Comparison of ENCODE assay signal across 1 cellular context in the genomic region with DNA sequence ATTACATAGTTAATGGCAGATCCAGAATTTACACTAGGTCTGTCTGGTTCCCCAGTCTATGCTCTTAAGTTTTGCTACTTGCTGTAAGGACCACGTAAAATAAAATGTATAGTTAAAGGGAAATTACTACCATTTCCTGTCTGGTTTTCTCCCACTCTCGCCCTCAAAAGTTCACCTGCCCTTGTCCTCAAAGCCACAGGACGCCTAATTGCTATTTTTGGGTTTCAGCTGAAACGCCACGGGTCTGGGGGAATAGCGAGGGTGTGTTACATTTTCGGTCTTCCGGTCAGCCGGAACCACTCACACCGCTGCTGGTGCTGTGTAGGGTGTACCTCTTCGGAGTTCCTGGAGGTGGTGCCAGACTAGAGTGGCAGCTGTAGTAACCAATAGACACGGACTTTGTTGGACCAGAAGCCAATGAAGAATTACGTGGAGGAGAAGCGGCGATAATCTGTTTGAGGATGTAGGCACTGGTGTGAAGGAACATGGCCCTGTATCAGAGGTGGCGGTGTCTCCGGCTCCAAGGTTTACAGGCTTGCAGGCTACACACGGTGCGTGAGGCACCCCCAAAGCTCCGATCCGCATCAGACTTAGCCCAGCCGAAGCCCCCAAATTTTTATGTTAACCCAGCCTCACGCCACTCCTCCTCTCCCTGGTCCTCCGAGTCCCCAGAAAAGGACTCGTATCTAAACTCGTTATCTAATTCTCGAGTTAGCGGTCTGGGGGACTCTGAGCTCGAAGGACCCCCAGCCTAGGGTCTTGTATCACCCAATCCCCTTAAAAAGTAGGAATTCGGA.
TF ChIP-seq lines count a peak whose summit lies in the region.

A gene with protein sequence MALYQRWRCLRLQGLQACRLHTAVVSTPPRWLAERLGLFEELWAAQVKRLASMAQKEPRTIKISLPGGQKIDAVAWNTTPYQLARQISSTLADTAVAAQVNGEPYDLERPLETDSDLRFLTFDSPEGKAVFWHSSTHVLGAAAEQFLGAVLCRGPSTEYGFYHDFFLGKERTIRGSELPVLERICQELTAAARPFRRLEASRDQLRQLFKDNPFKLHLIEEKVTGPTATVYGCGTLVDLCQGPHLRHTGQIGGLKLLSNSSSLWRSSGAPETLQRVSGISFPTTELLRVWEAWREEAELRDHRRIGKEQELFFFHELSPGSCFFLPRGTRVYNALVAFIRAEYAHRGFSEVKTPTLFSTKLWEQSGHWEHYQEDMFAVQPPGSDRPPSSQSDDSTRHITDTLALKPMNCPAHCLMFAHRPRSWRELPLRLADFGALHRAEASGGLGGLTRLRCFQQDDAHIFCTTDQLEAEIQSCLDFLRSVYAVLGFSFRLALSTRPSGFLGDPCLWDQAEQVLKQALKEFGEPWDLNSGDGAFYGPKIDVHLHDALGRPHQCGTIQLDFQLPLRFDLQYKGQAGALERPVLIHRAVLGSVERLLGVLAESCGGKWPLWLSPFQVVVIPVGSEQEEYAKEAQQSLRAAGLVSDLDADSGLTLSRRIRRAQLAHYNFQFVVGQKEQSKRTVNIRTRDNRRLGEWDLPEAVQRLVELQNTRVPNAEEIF (plus strand): TSS at position 454 of the 797 bp plus-strand sequence. CDS start 32 bp downstream, at position 486.

TF ChIP-seq in HepG2, 621 proteins besides CTCF, POLR2A, EP300 and RAD21 (continued from another document and continues in another):
- TF ChIP-seq ZNF776 (CRISPR knock-in tag; IDR thresholded peaks at IDR 0.05) (no peak; the same call in 1 of the 2 replicates), BCL6 (CRISPR knock-in tag; IDR thresholded peaks at IDR 0.05) (peak; percentile 65; the same call in 1 of the 2 replicates), ZSCAN22 (CRISPR knock-in tag; IDR thresholded peaks at IDR 0.05) (no peak), ZNF282 (IDR thresholded peaks at IDR 0.05; ENCODE audit: partially characterized antibody) (no peak), PTBP1 (IDR thresholded peaks at IDR 0.05; ENCODE audit: low read depth, low read length, poor library complexity, severe bottlenecking) (no peak), SNAI1 (CRISPR knock-in tag; IDR thresholded peaks at IDR 0.05; ENCODE audit: borderline replicate concordance) (no peak), ZNF772 (CRISPR knock-in tag; IDR thresholded peaks at IDR 0.05) (peak; percentile 77), ZBTB4 (CRISPR knock-in tag; IDR thresholded peaks at IDR 0.05; ENCODE audit: borderline replicate concordance) (peak; percentile 13; the same call in 1 of the 2 replicates), ZNF33B (CRISPR knock-in tag; IDR thresholded peaks at IDR 0.05) (no peak; the same call in 1 of the 2 replicates), THAP11 (CRISPR knock-in tag; IDR thresholded peaks at IDR 0.05) (peak; percentile 93), ZBTB7A (CRISPR knock-in tag; IDR thresholded peaks at IDR 0.05) (no peak), HNF1A (IDR thresholded peaks at IDR 0.05; ENCODE audit: low read depth) (peak; percentile 71; the same call in 1 of the 2 replicates), HNF1A (CRISPR knock-in tag; IDR thresholded peaks at IDR 0.05; ENCODE audit: borderline replicate concordance) (peak; percentile 41; the same call in 1 of the 2 replicates), ZNF589 (CRISPR knock-in tag; conservative IDR thresholded peaks at IDR 0.05) (peak; percentile 77; the same call in 1 of the 2 replicates), HNRNPLL (IDR thresholded peaks at IDR 0.05; ENCODE audit: low read depth, low read length, poor library complexity, severe bottlenecking) (no peak), ETV6 (CRISPR knock-in tag; conservative IDR thresholded peaks at IDR 0.05) (0 out of 2 replicates have a peak, but pooled peaks have one; percentile 39), PAF1 (CRISPR knock-in tag; IDR thresholded peaks at IDR 0.05) (no peak), KDM6A (CRISPR knock-in tag; IDR thresholded peaks at IDR 0.05; ENCODE audit: low read depth) (no peak), ZNF713 (CRISPR knock-in tag; IDR thresholded peaks at IDR 0.05) (no peak), MXI1 (IDR thresholded peaks at IDR 0.05; ENCODE audit: borderline replicate concordance, low read depth, low read length) (peak; percentile 82; the same call in 1 of the 3 replicates), DMAP1 (CRISPR knock-in tag; IDR thresholded peaks at IDR 0.05) (peak; percentile 34; the same call in 1 of the 2 replicates), NFE2 (CRISPR knock-in tag; IDR thresholded peaks at IDR 0.05) (no peak), CAMTA2 (CRISPR knock-in tag; IDR thresholded peaks at IDR 0.05; ENCODE audit: borderline replicate concordance) (no peak), ZNF572 (CRISPR knock-in tag; IDR thresholded peaks at IDR 0.05) (no peak), NFIC (IDR thresholded peaks at IDR 0.05; ENCODE audit: low read length) (peak; percentile 59; the same call in 1 of the 2 replicates), UBTF (CRISPR knock-in tag; IDR thresholded peaks at IDR 0.05) (peak; percentile 77), TAF1 (CRISPR knock-in tag; IDR thresholded peaks at IDR 0.05) (peak; percentile 84), SOX6 (IDR thresholded peaks at IDR 0.05) (no peak), SOX6 (CRISPR knock-in tag; IDR thresholded peaks at IDR 0.05) (peak; percentile 62; the same call in 1 of the 2 replicates), PBX3 (CRISPR knock-in tag; IDR thresholded peaks at IDR 0.05; ENCODE audit: borderline replicate concordance) (peak; percentile 92; the same call in 1 of the 2 replicates), ZNF24 (IDR thresholded peaks at IDR 0.05) (0 out of 2 replicates have a peak, but pooled peaks have one; percentile 23), ZFP36L1 (CRISPR knock-in tag; IDR thresholded peaks at IDR 0.05) (0 out of 2 replicates have a peak, but pooled peaks have one; percentile 28), ZNF501 (CRISPR knock-in tag; IDR thresholded peaks at IDR 0.05) (peak; percentile 63), ZNF558 (CRISPR knock-in tag; IDR thresholded peaks at IDR 0.05; ENCODE audit: borderline replicate concordance) (peak; percentile 58; the same call in 1 of the 2 replicates), SRSF9 (IDR thresholded peaks at IDR 0.05; ENCODE audit: borderline replicate concordance, insufficient read depth, low read depth, low read length, poor library complexity, severe bottlenecking) (no peak), ZBTB14 (CRISPR knock-in tag; IDR thresholded peaks at IDR 0.05) (no peak)
- TF ChIP-seq, protein P1, sequence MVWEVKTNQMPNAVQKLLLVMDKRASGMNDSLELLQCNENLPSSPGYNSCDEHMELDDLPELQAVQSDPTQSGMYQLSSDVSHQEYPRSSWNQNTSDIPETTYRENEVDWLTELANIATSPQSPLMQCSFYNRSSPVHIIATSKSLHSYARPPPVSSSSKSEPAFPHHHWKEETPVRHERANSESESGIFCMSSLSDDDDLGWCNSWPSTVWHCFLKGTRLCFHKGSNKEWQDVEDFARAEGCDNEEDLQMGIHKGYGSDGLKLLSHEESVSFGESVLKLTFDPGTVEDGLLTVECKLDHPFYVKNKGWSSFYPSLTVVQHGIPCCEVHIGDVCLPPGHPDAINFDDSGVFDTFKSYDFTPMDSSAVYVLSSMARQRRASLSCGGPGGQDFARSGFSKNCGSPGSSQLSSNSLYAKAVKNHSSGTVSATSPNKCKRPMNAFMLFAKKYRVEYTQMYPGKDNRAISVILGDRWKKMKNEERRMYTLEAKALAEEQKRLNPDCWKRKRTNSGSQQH (CRISPR knock-in tag; IDR thresholded peaks at IDR 0.05; ENCODE audit: low read depth), result peak; percentile 82; the same call in 1 of the 2 replicates
- TF ChIP-seq, protein P2, sequence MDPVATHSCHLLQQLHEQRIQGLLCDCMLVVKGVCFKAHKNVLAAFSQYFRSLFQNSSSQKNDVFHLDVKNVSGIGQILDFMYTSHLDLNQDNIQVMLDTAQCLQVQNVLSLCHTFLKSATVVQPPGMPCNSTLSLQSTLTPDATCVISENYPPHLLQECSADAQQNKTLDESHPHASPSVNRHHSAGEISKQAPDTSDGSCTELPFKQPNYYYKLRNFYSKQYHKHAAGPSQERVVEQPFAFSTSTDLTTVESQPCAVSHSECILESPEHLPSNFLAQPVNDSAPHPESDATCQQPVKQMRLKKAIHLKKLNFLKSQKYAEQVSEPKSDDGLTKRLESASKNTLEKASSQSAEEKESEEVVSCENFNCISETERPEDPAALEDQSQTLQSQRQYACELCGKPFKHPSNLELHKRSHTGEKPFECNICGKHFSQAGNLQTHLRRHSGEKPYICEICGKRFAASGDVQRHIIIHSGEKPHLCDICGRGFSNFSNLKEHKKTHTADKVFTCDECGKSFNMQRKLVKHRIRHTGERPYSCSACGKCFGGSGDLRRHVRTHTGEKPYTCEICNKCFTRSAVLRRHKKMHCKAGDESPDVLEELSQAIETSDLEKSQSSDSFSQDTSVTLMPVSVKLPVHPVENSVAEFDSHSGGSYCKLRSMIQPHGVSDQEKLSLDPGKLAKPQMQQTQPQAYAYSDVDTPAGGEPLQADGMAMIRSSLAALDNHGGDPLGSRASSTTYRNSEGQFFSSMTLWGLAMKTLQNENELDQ (CRISPR knock-in tag; IDR thresholded peaks at IDR 0.05; ENCODE audit: borderline replicate concordance), result no peak
